ENCODE assay signal across 7 cellular contexts in genomic region chr1:169795687-169796086, GRCh38. TPM values are rescaled to one million over a fixed set of nuclear protein-coding genes. Genes with fewer than 3 reads are reported as not detected.
DNase-seq lines count a peak whose midpoint lies in the region; ATAC-seq, FAIRE-seq and TF ChIP-seq lines count a peak whose summit lies in the region.

No MANE protein-coding gene starts in this region.

- POLR2A ChIA-PET in HCT116 (lab: Charles Lee): interaction anchor here (1.5 kb wide), 1 partner anchor 10 kb away, joined by 3 read pairs; no protein-coding TSS in a partner anchor

- TF ChIP-seq CTCF in HCT116 (IDR thresholded peaks at IDR 0.05 in 2 of 3, conservative IDR thresholded peaks at IDR 0.05 in 1 of 3; ENCODE audit: borderline replicate concordance in 1 of 3, insufficient read depth in 1 of 3, low read depth in 2 of 3, low read length in 2 of 3) (no peak), foreskin fibroblast (IDR thresholded peaks at IDR 0.05; ENCODE audit: low read depth, low read length) (no peak)

- intact Hi-C loops in HCT116 (cut with micrococcal nuclease): no loop called here

- H3K27ac ChIP-seq in HCT116 (ENCODE audit: low read depth, low read length) (peak overlapping the region; percentile 74; the same call in 1 of the 2 replicates), SJSA1 (peak overlapping the region; percentile 66), small intestine (ENCODE audit: low read depth in 1 of 2, low read length in 1 of 2) (no peak overlapping the region)

- TF ChIP-seq POLR2A in HCT116 (IDR thresholded peaks at IDR 0.05; ENCODE audit: borderline replicate concordance, extremely low read depth, insufficient read depth, insufficient read length): no peak

- RAD21 ChIA-PET in HCT116 (lab: Charles Lee; ENCODE audit: low non-redundant PET in 1 of 2, low total read pairs in 2 of 2, uncharacterized antibody in 2 of 2, unreplicated experiment in 2 of 2): no interaction called here

- no peaks in the 10 kb centered on the region for H4K20me1 ChIP-seq in HCT116 (ENCODE audit: insufficient read depth)

- H3K4me3 ChIP-seq in HCT116 (replicated peaks in 1 of 2; ENCODE audit: low read depth in 1 of 2, low read length in 2 of 2) (peak overlapping the region; percentile 79 to 80), SJSA1 (peak overlapping the region; percentile 52), foreskin fibroblast (ENCODE audit: low read depth in 1 of 2, low read length in 2 of 2) (peak overlapping the region; percentile 91 to 93), small intestine (ENCODE audit: low read depth in 1 of 2, low read length in 2 of 2) (peak overlapping the region in 1 of 2 donors; percentile 71)

- CTCF ChIA-PET in HCT116 (lab: Charles Lee): interaction anchor here (1.1 kb wide), 1 partner anchor 193 kb away, joined by 3 read pairs; no protein-coding TSS in a partner anchor

- TF ChIP-seq RAD21 in HCT116 (IDR thresholded peaks at IDR 0.05; ENCODE audit: low read depth): no peak

- BruUV-seq in HCT116 (replicated peaks; lab: Mats Ljungman, UMichigan): no TSS peak

- H3K36me3 ChIP-seq in HCT116 (ENCODE audit: control insufficient read depth in 1 of 2, insufficient read depth in 2 of 2, low read length in 2 of 2) (peaks cover 0 to 5% of the 10 kb centered on the region in 2 experiments; a peak in 1 of 4 replicates), SJSA1 (peaks cover 33% of the 10 kb centered on the region), small intestine (ENCODE audit: control insufficient read depth in 2 of 2, insufficient read depth in 2 of 2, low read length in 2 of 2) (no peaks in the 10 kb centered on the region)

- no peaks in the 10 kb centered on the region for H3K9me2 ChIP-seq in HCT116 (ENCODE audit: insufficient read depth)

- no peak for ATAC-seq in HCT116

- DNase-seq in HCT116 (ENCODE audit: low read depth, low spot score) (no peak), SJSA1 (ENCODE audit: low read depth in 1 of 2, low spot score in 2 of 2) (peak in 1 of 2 experiments; percentile 50), foreskin fibroblast (peak in 1 of 2 donors; percentile 6), small intestine (peak; percentile 2), GOT3 (lab: John Stamatoyannopoulos, UW) (no peak), DMS153 treated with DMSO at 0.1 percent for 48 hours (lab: John Stamatoyannopoulos, UW; ENCODE audit: unreplicated experiment) (no peak), ureter (ENCODE audit: low spot score) (no peak)

- peaks cover 49% of the 10 kb centered on the region for H3K79me2 ChIP-seq in HCT116 (ENCODE audit: insufficient read depth, low read length)

- no peaks in the 10 kb centered on the region for H3K9me3 ChIP-seq in HCT116 (ENCODE audit: control insufficient read depth in 1 of 2, insufficient read depth in 1 of 2, low read depth in 1 of 2, low read length in 2 of 2)
- H3K9me3 ChIP-seq in SJSA1 (replicated peaks): no peaks in the 10 kb centered on the region
- no peaks in the 10 kb centered on the region for H3K9me3 ChIP-seq in small intestine (ENCODE audit: control insufficient read depth, low read depth)

- no peak overlapping the region for H2AFZ ChIP-seq in HCT116 (ENCODE audit: low read depth, low read length, poor library complexity, severe bottlenecking)

- H3K4me2 ChIP-seq in HCT116 (ENCODE audit: low read length): peak overlapping the region; percentile 87

- H3K9ac ChIP-seq in HCT116 (ENCODE audit: low read length): peak overlapping the region; percentile 79

- FAIRE-seq in small intestine (lab: Jason Lieb, UNC): no peak

- WGBS in small intestine, 3 donors: 7 to 16% (median 8%) methylated on average over 5 of the region's 5 CpGs

- H3K27me3 ChIP-seq in HCT116 (ENCODE audit: insufficient read depth, low read length) (no peaks in the 10 kb centered on the region), SJSA1 (replicated peaks) (no peaks in the 10 kb centered on the region), small intestine (ENCODE audit: control insufficient read depth in 2 of 2, insufficient read depth in 2 of 2, low read length in 2 of 2) (no peaks in the 10 kb centered on the region)

- H3K4me1 ChIP-seq in HCT116 (ENCODE audit: control insufficient read depth in 1 of 2, insufficient read depth in 2 of 2, low read length in 2 of 2) (peaks cover 4 to 12% of the 10 kb centered on the region in 2 experiments; a peak in 3 of 4 replicates), SJSA1 (replicated peaks) (peaks cover 7% of the 10 kb centered on the region), small intestine (ENCODE audit: control insufficient read depth in 2 of 2, insufficient read depth in 1 of 2, low read depth in 1 of 2, low read length in 1 of 2) (peaks cover 2 to 9% of the 10 kb centered on the region in 2 donors)

TF ChIP-seq in HCT116, 20 proteins besides CTCF, POLR2A, EP300 and RAD21:
- TF ChIP-seq CEBPB (IDR thresholded peaks at IDR 0.05; ENCODE audit: low read depth): no peak
- no peak for TF ChIP-seq ZBTB33 (IDR thresholded peaks at IDR 0.05; ENCODE audit: extremely low read depth, insufficient replicate concordance, low read length)
- no peak for TF ChIP-seq SP1 (IDR thresholded peaks at IDR 0.05; ENCODE audit: low read depth)
- no peak for TF ChIP-seq SIN3A (IDR thresholded peaks at IDR 0.05; ENCODE audit: low read depth)
- no peak for TF ChIP-seq EZH2phosphoT487 (IDR thresholded peaks at IDR 0.05; ENCODE audit: borderline replicate concordance)
- no peak for TF ChIP-seq CBX3 (IDR thresholded peaks at IDR 0.05; ENCODE audit: low read depth)
- TF ChIP-seq TCF7L2 (IDR thresholded peaks at IDR 0.05; ENCODE audit: borderline replicate concordance, extremely low read depth, insufficient read depth, insufficient read length): no peak
- TF ChIP-seq EZH2 (IDR thresholded peaks at IDR 0.05): no peak
- no peak for TF ChIP-seq SRF (IDR thresholded peaks at IDR 0.05; ENCODE audit: low read depth)
- no peak for TF ChIP-seq EGR1 (IDR thresholded peaks at IDR 0.05; ENCODE audit: low read depth)
- no peak for TF ChIP-seq ZFX (IDR thresholded peaks at IDR 0.05)
- no peak for TF ChIP-seq FOSL1 (IDR thresholded peaks at IDR 0.05; ENCODE audit: low read depth)
- TF ChIP-seq REST (IDR thresholded peaks at IDR 0.05; ENCODE audit: low read depth): no peak
- TF ChIP-seq YY1 (IDR thresholded peaks at IDR 0.05; ENCODE audit: extremely low read depth, insufficient replicate concordance, low read depth, low read length): no peak
- no peak for TF ChIP-seq POLR2AphosphoS5 (IDR thresholded peaks at IDR 0.05; ENCODE audit: low read depth, low read length)
- TF ChIP-seq JUND (IDR thresholded peaks at IDR 0.05): no peak
- no peak for TF ChIP-seq ZNF274 (IDR thresholded peaks at IDR 0.05; ENCODE audit: low read depth, low read length)

RNA-seq across cellular contexts. Expression of gene METTL18, which starts 1.0 kb away (rescaled TPM):
- total RNA-seq in HCT116 (2021; ENCODE audit: unreplicated experiment) (7.4 TPM), ureter (11.4 TPM)
- polyA plus RNA-seq in HCT116 (2012): 2.3 and 4.3 TPM in 2 replicates
- total RNA-seq in SJSA1 (2014; rRNA removed; shearing (Covaris generic)): 5.3 and 10.1 TPM in 2 replicates
- polyA plus RNA-seq in small intestine: 1 to 10 TPM; 6.5 to 8.3 (median 6.8) TPM

Comparison
In these comparisons a context has a peak if more than half of its experiments do, and no peak if none do; other contexts are left out.
1. H3K27ac ChIP-seq: peak in HCT116 (single experiment) and SJSA1 (single experiment); none in small intestine (0 of 2).